10 cellular contexts compared by ENCODE assay signal in genomic region chr2:205769494-205769848, GRCh38.
DNase-seq lines count a peak whose midpoint lies in the region; ATAC-seq, FAIRE-seq and TF ChIP-seq lines count a peak whose summit lies in the region.
"Had no signal": no experiment of that assay in that cellular context is flagged by ENCODE, and none has a peak within 500 bp of the region (broad histone marks: within the 10 kb centered on the region; RNA-seq: fewer than 3 reads in every experiment).

No MANE protein-coding gene starts in this region.

- DNase-seq in A549 (ENCODE audit: low read depth in 1 of 2, low spot score in 1 of 2) (no peak), LoVo (ENCODE audit: low spot score) (peak; percentile 27), mesothelial cell of epicardium (ENCODE audit: low spot score in 2 of 2, unreplicated experiment in 2 of 2) (no peak)
- no peak for DNase-seq in stimulated activated CD4-positive, alpha-beta T cell treated with anti-CD3 and anti-CD28 coated beads, Interleukin-1b, Interleukin-23, amount 100 ng/mL, for 48 hours
- DNase-seq in CD8-positive, alpha-beta T cell, result no peak
- DNase-seq: left ventricle myocardium superior, OCI-M1 had no signal

- no peak overlapping the region for H3K4me3 Mint-ChIP-seq in mesothelial cell of epicardium
- H3K4me3 Mint-ChIP-seq in CD8-positive, alpha-beta T cell, result no peak overlapping the region

- intact Hi-C loops in CD8-positive, alpha-beta T cell (cut with DNase I, micrococcal nuclease), result loop anchor here (5.0 to 10.0 kb wide), 2 partner anchors 178 to 895 kb away; no protein-coding TSS in a partner anchor

- CTCF ChIA-PET in A549 (lab: Yijun Ruan, JAX), result interaction anchor here (0.9 to 2.5 kb wide), 2 partner anchors 86 to 156 kb away, joined by 3 to 9 read pairs; no protein-coding TSS in a partner anchor
- CTCF ChIA-PET in CD8-positive, alpha-beta T cell (lab: Charles Lee), result interaction anchor here (0.7 to 1.1 kb wide), 2 partner anchors 14 to 94 kb away, joined by 3 read pairs; no protein-coding TSS in a partner anchor

- no peak for FAIRE-seq in A549 (lab: Jason Lieb, UNC)
- FAIRE-seq in endometrium (lab: Jason Lieb, UNC), result peak; percentile 57

- TF ChIP-seq RAD21 in A549 (conservative IDR thresholded peaks at IDR 0.05 in 1 of 2, IDR thresholded peaks at IDR 0.05 in 1 of 2), result no peak

- 88% methylated on average over 3 of the region's 3 CpGs for WGBS in A549 (ENCODE audit: missing lambda C conversion rate)

- H3K4me1 ChIP-seq in A549, result peaks cover 58% of the 10 kb centered on the region
- no peaks in the 10 kb centered on the region for H3K4me1 ChIP-seq in CD8-positive, alpha-beta T cell (ENCODE audit: insufficient read depth, low read length)

- H3K27ac Mint-ChIP-seq in mesothelial cell of epicardium, result peak overlapping the region; percentile 83
- H3K27ac Mint-ChIP-seq in CD8-positive, alpha-beta T cell, result no peak overlapping the region

- TF ChIP-seq EP300 in A549 (IDR thresholded peaks at IDR 0.05), result no peak

- POLR2A ChIA-PET in A549 (lab: Yijun Ruan, JAX), result no interaction called here
- POLR2A ChIA-PET in CD8-positive, alpha-beta T cell (lab: Charles Lee), result no interaction called here

- no peaks in the 10 kb centered on the region for H3K36me3 Mint-ChIP-seq in mesothelial cell of epicardium
- H3K36me3 Mint-ChIP-seq in CD8-positive, alpha-beta T cell, result no peaks in the 10 kb centered on the region

- H3K9me3 Mint-ChIP-seq in mesothelial cell of epicardium, result no peaks in the 10 kb centered on the region
- H3K9me3 Mint-ChIP-seq in CD8-positive, alpha-beta T cell, result no peaks in the 10 kb centered on the region

- H3K27me3 Mint-ChIP-seq in mesothelial cell of epicardium (ENCODE audit: low read depth), result no peaks in the 10 kb centered on the region
- H3K27me3 Mint-ChIP-seq in CD8-positive, alpha-beta T cell (ENCODE audit: low read depth), result peaks cover 28% of the 10 kb centered on the region

- H3K27ac ChIP-seq in A549, result peak overlapping the region; percentile 49 to 72; a peak in 3 of 6 replicates
- no peak overlapping the region for H3K27ac ChIP-seq in CD8-positive, alpha-beta T cell (ENCODE audit: low read depth, low read length)

- peak overlapping the region; percentile 45; the same call in 2 of the 3 replicates for H3K4me2 ChIP-seq in A549

- TF ChIP-seq POLR2A in A549 (IDR thresholded peaks at IDR 0.05; ENCODE audit: low read length), result no peak

- TF ChIP-seq CTCF in A549 (IDR thresholded peaks at IDR 0.05), result no peak
- TF ChIP-seq CTCF in mesothelial cell of epicardium (IDR thresholded peaks at IDR 0.05; ENCODE audit: unreplicated experiment), result no peak
- no peak for TF ChIP-seq CTCF in CD8-positive, alpha-beta T cell (IDR thresholded peaks at IDR 0.05)

- H3K27me3 ChIP-seq in CD8-positive, alpha-beta T cell (ENCODE audit: insufficient read depth, low read length), result no peaks in the 10 kb centered on the region

- H3K4me3 ChIP-seq in A549, result no peak overlapping the region
- no peak overlapping the region for H3K4me3 ChIP-seq in CD8-positive, alpha-beta T cell (ENCODE audit: low read depth, low read length)

- H3K36me3 ChIP-seq in CD8-positive, alpha-beta T cell (ENCODE audit: insufficient read depth, low read length), result no peaks in the 10 kb centered on the region

- H3K9me3 ChIP-seq in A549, result no peaks in the 10 kb centered on the region
- H3K9me3 ChIP-seq in CD8-positive, alpha-beta T cell (ENCODE audit: low read length), result no peaks in the 10 kb centered on the region

- peaks cover 50% of the 10 kb centered on the region for H3K4me1 Mint-ChIP-seq in mesothelial cell of epicardium
- peaks cover 8% of the 10 kb centered on the region for H3K4me1 Mint-ChIP-seq in CD8-positive, alpha-beta T cell (ENCODE audit: low read depth)

- ATAC-seq in A549, result no peak
- ATAC-seq in GM18517 (IDR thresholded peaks at IDR 0.05; ENCODE audit: unreplicated experiment), result no peak
- ATAC-seq in CD8-positive, alpha-beta T cell, result no peak
- no peak for ATAC-seq in HG03565 (IDR thresholded peaks at IDR 0.05; ENCODE audit: unreplicated experiment)
- ATAC-seq: left ventricle myocardium superior had no signal

TF ChIP-seq in A549, 52 proteins besides CTCF, POLR2A, EP300 and RAD21:
- no peak for TF ChIP-seq FOXS1 (CRISPR knock-in tag; IDR thresholded peaks at IDR 0.05)
- no peak for TF ChIP-seq CHD4 (IDR thresholded peaks at IDR 0.05; ENCODE audit: borderline replicate concordance)
- no peak for TF ChIP-seq RFX5 (IDR thresholded peaks at IDR 0.05)
- TF ChIP-seq FOSB (CRISPR knock-in tag; IDR thresholded peaks at IDR 0.05), result no peak
- no peak for TF ChIP-seq ZFP36 (IDR thresholded peaks at IDR 0.05; ENCODE audit: borderline replicate concordance, partially characterized antibody)
- no peak for TF ChIP-seq HES2 (IDR thresholded peaks at IDR 0.05)
- TF ChIP-seq HMGXB4 (CRISPR knock-in tag; IDR thresholded peaks at IDR 0.05; ENCODE audit: borderline replicate concordance), result no peak
- TF ChIP-seq HDAC2 (IDR thresholded peaks at IDR 0.05), result no peak
- no peak for TF ChIP-seq TP53 (CRISPR knock-in tag; IDR thresholded peaks at IDR 0.05)
- no peak for TF ChIP-seq REST (IDR thresholded peaks at IDR 0.05)
- TF ChIP-seq MAX (IDR thresholded peaks at IDR 0.05), result no peak
- TF ChIP-seq RNF2 (IDR thresholded peaks at IDR 0.05; ENCODE audit: borderline replicate concordance, low read depth), result no peak
- TF ChIP-seq NFE2L2 (conservative IDR thresholded peaks at IDR 0.05; ENCODE audit: low read length), result no peak
- TF ChIP-seq HOXA7 (CRISPR knock-in tag; IDR thresholded peaks at IDR 0.05), result no peak
- TF ChIP-seq MAZ (IDR thresholded peaks at IDR 0.05; ENCODE audit: borderline replicate concordance, low read depth, low read length), result no peak
- no peak for TF ChIP-seq E2F6 (IDR thresholded peaks at IDR 0.05; ENCODE audit: borderline replicate concordance, low read depth)
